18 cellular contexts compared by ENCODE assay signal in the genomic region with DNA sequence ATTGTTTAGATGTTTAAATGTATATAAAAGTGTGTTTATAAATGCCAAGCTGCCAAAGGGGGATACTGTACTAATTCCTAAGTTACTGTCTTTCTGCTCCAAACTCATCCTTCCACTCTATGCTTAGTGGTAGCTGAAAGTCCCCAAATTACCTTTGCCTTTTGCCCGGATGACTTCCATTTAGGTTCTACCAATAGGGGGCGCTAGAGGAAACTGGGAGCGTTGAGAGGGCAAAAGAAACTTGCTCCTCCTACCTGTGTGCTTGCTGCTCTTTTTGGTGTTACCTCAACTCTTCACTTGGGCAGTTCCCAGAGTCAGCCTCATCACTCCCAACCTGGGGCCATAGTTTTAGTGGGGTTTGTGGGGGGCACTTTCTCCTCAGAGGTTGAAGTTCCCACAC. TPM values are rescaled to one million over a fixed set of nuclear protein-coding genes. Genes with fewer than 3 reads are reported as not detected.
DNase-seq lines count a peak whose midpoint lies in the region; ATAC-seq and TF ChIP-seq lines count a peak whose summit lies in the region.
"Had no signal": no experiment of that assay in that cellular context is flagged by ENCODE, and none has a peak within 500 bp of the region (broad histone marks: within the 10 kb centered on the region; RNA-seq: fewer than 3 reads in every experiment).

No MANE protein-coding gene starts in this region.

- no peaks in the 10 kb centered on the region for H3K9me2 ChIP-seq in PC-3 (replicated peaks; ENCODE audit: low read length)

- H3K4me3 ChIP-seq in AG09309 (ENCODE audit: control insufficient read depth, low read depth, low read length) (no peak overlapping the region), PC-3 (ENCODE audit: low read length) (no peak overlapping the region), prostate gland (no peak overlapping the region)
- H3K4me3 ChIP-seq: BLaER1 treated with 17β-estradiol and CSF1 and Interleukin-3, amounts not matched to agents 10 nM and 100 nM; breast epithelium; esophagus muscularis mucosa; HAP-1; skin epidermis; transverse colon had no signal

- H3K27me3 ChIP-seq in PC-3 (ENCODE audit: low read length) (no peaks in the 10 kb centered on the region), foreskin keratinocyte (no peaks in the 10 kb centered on the region), prostate gland (replicated peaks; ENCODE audit: insufficient read depth) (no peaks in the 10 kb centered on the region)
- H3K27me3 ChIP-seq: BLaER1 treated with 17β-estradiol and CSF1 and Interleukin-3, amounts not matched to agents 10 nM and 100 nM; breast epithelium; transverse colon had no signal

- H3K27ac ChIP-seq in PC-3 (ENCODE audit: low read length) = no peak overlapping the region
- H3K27ac ChIP-seq in foreskin keratinocyte = no peak overlapping the region
- no peak overlapping the region for H3K27ac ChIP-seq in prostate gland
- H3K27ac ChIP-seq: BLaER1 treated with 17β-estradiol and CSF1 and Interleukin-3, amounts not matched to agents 10 nM and 100 nM; breast epithelium; esophagus muscularis mucosa; skin epidermis; transverse colon had no signal

- no peak for TF ChIP-seq POLR2A in prostate gland (IDR thresholded peaks at IDR 0.05)

- no peak for ATAC-seq in PC-3
- ATAC-seq in foreskin keratinocyte = no peak
- ATAC-seq: natural killer cell treated with Interleukin-12 subunit alpha and Interleukin-12 subunit beta and Interleukin-15 and Interleukin-18, amount 100 ng/mL, for 72 hours had no signal

- CTCF ChIA-PET in PC-3 (lab: Charles Lee) = interaction anchor here (1.4 kb wide), 1 partner anchor 64 kb away, joined by 7 read pairs; no protein-coding TSS in a partner anchor

- H3K36me3 ChIP-seq in PC-3 (ENCODE audit: low read depth, low read length) (no peaks in the 10 kb centered on the region), prostate gland (no peaks in the 10 kb centered on the region)
- H3K36me3 ChIP-seq: BLaER1 treated with 17β-estradiol and CSF1 and Interleukin-3, amounts not matched to agents 10 nM and 100 nM; breast epithelium; esophagus muscularis mucosa; HAP-1; transverse colon had no signal

- H3K9me3 ChIP-seq in PC-3 (ENCODE audit: low read length) = no peaks in the 10 kb centered on the region
- H3K9me3 ChIP-seq in prostate gland = no peaks in the 10 kb centered on the region
- H3K9me3 ChIP-seq: BLaER1 treated with 17β-estradiol and CSF1 and Interleukin-3, amounts not matched to agents 10 nM and 100 nM; breast epithelium; HAP-1; transverse colon had no signal

- peaks cover 3% of the 10 kb centered on the region for H3F3A ChIP-seq in PC-3 (ENCODE audit: low read length, unreplicated experiment)

- POLR2A ChIA-PET in PC-3 (lab: Charles Lee; ENCODE audit: unreplicated experiment) = no interaction called here

- no peak overlapping the region for H3K9ac ChIP-seq in PC-3 (ENCODE audit: low read length)
- H3K9ac ChIP-seq: BLaER1 treated with 17β-estradiol and CSF1 and Interleukin-3, amounts not matched to agents 10 nM and 100 nM had no signal

- H3K79me2 ChIP-seq in PC-3 (ENCODE audit: low read length) = no peaks in the 10 kb centered on the region

- H4K20me1 ChIP-seq in PC-3 (ENCODE audit: low read length) = no peaks in the 10 kb centered on the region
- H4K20me1 ChIP-seq: BLaER1 treated with 17β-estradiol and CSF1 and Interleukin-3, amounts not matched to agents 10 nM and 100 nM had no signal

- TF ChIP-seq CTCF in AG09309 (IDR thresholded peaks at IDR 0.05; ENCODE audit: control insufficient read depth, insufficient read depth, low read depth, low read length, missing control alignments) (peak; percentile 24), GM13976 (IDR thresholded peaks at IDR 0.05; ENCODE audit: borderline replicate concordance, control extremely low read depth, extremely low read depth, insufficient read depth, missing control alignments) (peak; percentile 20), PC-3 (conservative IDR thresholded peaks at IDR 0.05; ENCODE audit: low read depth, low read length) (peak; percentile 58), foreskin keratinocyte (conservative IDR thresholded peaks at IDR 0.05) (peak; percentile 29), prostate gland (IDR thresholded peaks at IDR 0.05) (peak in 1 of 4 experiments; percentile 27)

- H3K4me1 ChIP-seq in PC-3 (ENCODE audit: insufficient read depth, low read length) (peaks cover 2% of the 10 kb centered on the region; the same call in 1 of the 2 replicates), foreskin keratinocyte (no peaks in the 10 kb centered on the region), prostate gland (replicated peaks) (no peaks in the 10 kb centered on the region)
- H3K4me1 ChIP-seq: BLaER1 treated with 17β-estradiol and CSF1 and Interleukin-3, amounts not matched to agents 10 nM and 100 nM; breast epithelium; esophagus muscularis mucosa; HAP-1; transverse colon had no signal

- in situ Hi-C loops in GM13976 (cut with MboI; ENCODE audit: low sequenced_read_pairs, unreplicated experiment) = no loop called here

- intact Hi-C loops in PC-3 (cut with micrococcal nuclease) = no loop called here
- intact Hi-C loops in prostate gland (cut with DNase I) = no loop called here

- no TSS peak for BruUV-seq in PC-3 (replicated peaks; lab: Mats Ljungman, UMichigan)

- no peak for DNase-seq in AG09309 (ENCODE audit: low read depth)
- DNase-seq in GM13976 (ENCODE audit: low spot score) = no peak
- no peak for DNase-seq in PC-3
- no peak for DNase-seq in foreskin keratinocyte
- no peak for DNase-seq in HuH-7 (ENCODE audit: low spot score)
- no peak for DNase-seq in prostate gland (ENCODE audit: low spot score)
- DNase-seq in DMS79 treated with DMSO at 0.1 percent for 48 hours (lab: John Stamatoyannopoulos, UW) = no peak
- DNase-seq in T-helper 9 cell = no peak
- DNase-seq: activated CD4-positive, CD25-positive, alpha-beta regulatory T cell treated with anti-CD3 and anti-CD28 coated beads, Interleukin-2, amount 50 U/mL, for 72 hours; NCI-H345; transverse colon had no signal

- H2AFZ ChIP-seq in PC-3 (ENCODE audit: low read length) = no peak overlapping the region

- 45% methylated on average over 3 of the region's 3 CpGs for WGBS in prostate gland

- H3K4me2 ChIP-seq in PC-3 (ENCODE audit: low read length) = no peak overlapping the region
- H3K4me2 ChIP-seq: BLaER1 treated with 17β-estradiol and CSF1 and Interleukin-3, amounts not matched to agents 10 nM and 100 nM had no signal

RNA-seq across cellular contexts. Expression of gene OR2A25, which starts 5.9 kb away (rescaled TPM):
- total RNA-seq in PC-3 (2014; rRNA removed) (not detected in 2 replicates), foreskin keratinocyte (not detected in 2 replicates), prostate gland (not detected)
- polyA plus RNA-seq in foreskin keratinocyte = not detected in 2 replicates
- total RNA-seq: activated T-helper 2 cell treated with anti-CD3 and anti-CD28 coated beads, Interferon-gamma antibody, Interleukin-2, Interleukin-4, amounts not matched to agents 10 μg/mL and 5 μg/mL and 100 μg/mL, durations not matched to agents 14 hours and 24 hours and 36 hours; breast epithelium; esophagus muscularis mucosa; natural killer cell treated with Interleukin-12 subunit alpha and Interleukin-12 subunit beta and Interleukin-15 and Interleukin-18, amount 100 ng/mL, for 72 hours; transverse colon had no signal

RNA-seq across cellular contexts. Expression of gene OR2A5, which starts 15.0 kb away (rescaled TPM):
- total RNA-seq in PC-3 (2014; rRNA removed) = not detected in 2 replicates
- not detected in 2 replicates for total RNA-seq in foreskin keratinocyte
- not detected in 2 replicates for polyA plus RNA-seq in foreskin keratinocyte
- not detected for total RNA-seq in prostate gland
- total RNA-seq: activated T-helper 2 cell treated with anti-CD3 and anti-CD28 coated beads, Interferon-gamma antibody, Interleukin-2, Interleukin-4, amounts not matched to agents 10 μg/mL and 5 μg/mL and 100 μg/mL, durations not matched to agents 14 hours and 24 hours and 36 hours; breast epithelium; esophagus muscularis mucosa; natural killer cell treated with Interleukin-12 subunit alpha and Interleukin-12 subunit beta and Interleukin-15 and Interleukin-18, amount 100 ng/mL, for 72 hours; transverse colon had no signal

RNA-seq across cellular contexts. Expression of gene OR2A12, which starts 22.4 kb away (rescaled TPM):
- total RNA-seq in PC-3 (2014; rRNA removed) = not detected in 2 replicates
- not detected in 2 replicates for total RNA-seq in foreskin keratinocyte
- not detected in 2 replicates for polyA plus RNA-seq in foreskin keratinocyte
- not detected for total RNA-seq in prostate gland
- total RNA-seq: activated T-helper 2 cell treated with anti-CD3 and anti-CD28 coated beads, Interferon-gamma antibody, Interleukin-2, Interleukin-4, amounts not matched to agents 10 μg/mL and 5 μg/mL and 100 μg/mL, durations not matched to agents 14 hours and 24 hours and 36 hours; breast epithelium; esophagus muscularis mucosa; natural killer cell treated with Interleukin-12 subunit alpha and Interleukin-12 subunit beta and Interleukin-15 and Interleukin-18, amount 100 ng/mL, for 72 hours; transverse colon had no signal

RNA-seq across cellular contexts. Expression of gene OR2A2, which starts 45.7 kb away (rescaled TPM):
- total RNA-seq in PC-3 (2014; rRNA removed) (not detected in 2 replicates), foreskin keratinocyte (not detected in 2 replicates), prostate gland (not detected)
- polyA plus RNA-seq in foreskin keratinocyte = not detected in 2 replicates
- total RNA-seq: activated T-helper 2 cell treated with anti-CD3 and anti-CD28 coated beads, Interferon-gamma antibody, Interleukin-2, Interleukin-4, amounts not matched to agents 10 μg/mL and 5 μg/mL and 100 μg/mL, durations not matched to agents 14 hours and 24 hours and 36 hours; breast epithelium; esophagus muscularis mucosa; natural killer cell treated with Interleukin-12 subunit alpha and Interleukin-12 subunit beta and Interleukin-15 and Interleukin-18, amount 100 ng/mL, for 72 hours; transverse colon had no signal

RNA-seq across cellular contexts. Expression of gene OR2A14, which starts 59.3 kb away (rescaled TPM):
- total RNA-seq in PC-3 (2014; rRNA removed) (not detected in 2 replicates), foreskin keratinocyte (not detected in 2 replicates), prostate gland (not detected)
- polyA plus RNA-seq in foreskin keratinocyte = not detected in 2 replicates
- total RNA-seq: activated T-helper 2 cell treated with anti-CD3 and anti-CD28 coated beads, Interferon-gamma antibody, Interleukin-2, Interleukin-4, amounts not matched to agents 10 μg/mL and 5 μg/mL and 100 μg/mL, durations not matched to agents 14 hours and 24 hours and 36 hours; breast epithelium; esophagus muscularis mucosa; natural killer cell treated with Interleukin-12 subunit alpha and Interleukin-12 subunit beta and Interleukin-15 and Interleukin-18, amount 100 ng/mL, for 72 hours; transverse colon had no signal
